In genomic region chr15:23642413-23643044, GRCh38 we compare ENCODE assay signal across 9 cellular contexts. TPM values are rescaled to one million over a fixed set of nuclear protein-coding genes. Genes with fewer than 3 reads are reported as not detected.
DNase-seq lines count a peak whose midpoint lies in the region; ATAC-seq and TF ChIP-seq lines count a peak whose summit lies in the region.
"Had no signal": no experiment of that assay in that cellular context is flagged by ENCODE, and none has a peak within 500 bp of the region (broad histone marks: within the 10 kb centered on the region; RNA-seq: fewer than 3 reads in every experiment).

No MANE protein-coding gene starts in this region.

- H3K4me1 Mint-ChIP-seq in Caco-2 (ENCODE audit: low read depth, unreplicated experiment) (no peaks in the 10 kb centered on the region), nephron (peaks cover 18% of the 10 kb centered on the region)
- H3K4me1 Mint-ChIP-seq in activated CD4-positive, alpha-beta memory T cell treated with anti-CD3 and anti-CD28 coated beads, Interleukin-2, amount 10 ng/mL, durations not matched to agents 7 days and 5 days: no peaks in the 10 kb centered on the region

- no peak overlapping the region for H3K4me3 Mint-ChIP-seq in Caco-2 (ENCODE audit: unreplicated experiment)
- H3K4me3 Mint-ChIP-seq in activated CD4-positive, alpha-beta memory T cell treated with anti-CD3 and anti-CD28 coated beads, Interleukin-2, amount 10 ng/mL, durations not matched to agents 7 days and 5 days: no peak overlapping the region
- peak overlapping the region in 2 of 3 experiments; percentile 12 to 24 for H3K4me3 Mint-ChIP-seq in nephron

- H3K9me3 ChIP-seq in Caco-2 (no peaks in the 10 kb centered on the region), HEK293 (ENCODE audit: control insufficient read depth, insufficient read depth, low read depth, low read length) (no peaks in the 10 kb centered on the region)

- H3K27ac Mint-ChIP-seq in Caco-2 (ENCODE audit: unreplicated experiment): no peak overlapping the region
- H3K27ac Mint-ChIP-seq in activated CD4-positive, alpha-beta memory T cell treated with anti-CD3 and anti-CD28 coated beads, Interleukin-2, amount 10 ng/mL, durations not matched to agents 7 days and 5 days: no peak overlapping the region
- H3K27ac Mint-ChIP-seq in nephron: no peak overlapping the region

- CTCF ChIA-PET in Caco-2 (lab: Charles Lee) (interaction anchor here (0.7 to 1.2 kb wide), 3 partner anchors 13 to 217 kb away, joined by 3 to 7 read pairs (median 4); no protein-coding TSS in a partner anchor), HEK293 (lab: Yijun Ruan, JAX) (interaction anchor here (0.7 to 1.3 kb wide), 4 partner anchors 13 to 609 kb away, joined by 3 to 4 read pairs (median 4); no protein-coding TSS in a partner anchor)
- CTCF ChIA-PET in activated CD4-positive, alpha-beta memory T cell treated with anti-CD3 and anti-CD28 coated beads, Interleukin-2, amount 10 ng/mL, durations not matched to agents 7 days and 5 days (lab: Charles Lee): interaction anchor here (0.9 kb wide), 1 partner anchor 10 kb away, joined by 3 read pairs; no protein-coding TSS in a partner anchor

- H3K27me3 Mint-ChIP-seq in Caco-2 (ENCODE audit: insufficient read depth, unreplicated experiment) (peaks cover 2% of the 10 kb centered on the region), nephron (ENCODE audit: low read depth) (no peaks in the 10 kb centered on the region)
- H3K27me3 Mint-ChIP-seq in activated CD4-positive, alpha-beta memory T cell treated with anti-CD3 and anti-CD28 coated beads, Interleukin-2, amount 10 ng/mL, durations not matched to agents 7 days and 5 days: no peaks in the 10 kb centered on the region

- H3K36me3 Mint-ChIP-seq in Caco-2 (ENCODE audit: insufficient read depth, unreplicated experiment) (no peaks in the 10 kb centered on the region), nephron (ENCODE audit: low read depth) (no peaks in the 10 kb centered on the region)
- no peaks in the 10 kb centered on the region for H3K36me3 Mint-ChIP-seq in activated CD4-positive, alpha-beta memory T cell treated with anti-CD3 and anti-CD28 coated beads, Interleukin-2, amount 10 ng/mL, durations not matched to agents 7 days and 5 days (ENCODE audit: low read depth)

- no peak for TF ChIP-seq POLR2A in GM18505 (IDR thresholded peaks at IDR 0.05; ENCODE audit: borderline replicate concordance, extremely low read depth, insufficient read depth, insufficient read length)

- H3K9me3 Mint-ChIP-seq in Caco-2 (ENCODE audit: unreplicated experiment) (no peaks in the 10 kb centered on the region), nephron (peaks cover 5% of the 10 kb centered on the region)
- no peaks in the 10 kb centered on the region for H3K9me3 Mint-ChIP-seq in activated CD4-positive, alpha-beta memory T cell treated with anti-CD3 and anti-CD28 coated beads, Interleukin-2, amount 10 ng/mL, durations not matched to agents 7 days and 5 days

- ATAC-seq in HG02870 (IDR thresholded peaks at IDR 0.05; ENCODE audit: unreplicated experiment): no peak
- no peak for ATAC-seq in GM18505 (IDR thresholded peaks at IDR 0.05; ENCODE audit: unreplicated experiment)

- POLR2A ChIA-PET in Caco-2 (lab: Charles Lee) (no interaction called here), HEK293 (lab: Yijun Ruan, JAX) (no interaction called here)
- POLR2A ChIA-PET in activated CD4-positive, alpha-beta memory T cell treated with anti-CD3 and anti-CD28 coated beads, Interleukin-2, amount 10 ng/mL, durations not matched to agents 7 days and 5 days (lab: Charles Lee): no interaction called here

- no peak overlapping the region for H3K27ac ChIP-seq in HEK293 (ENCODE audit: extremely low read depth, low read depth, low read length)
- H3K27ac ChIP-seq: SK-N-MC had no signal

- TF ChIP-seq CTCF in Caco-2 (IDR thresholded peaks at IDR 0.05; ENCODE audit: insufficient read depth in 1 of 2, low read depth in 1 of 2, low read length in 1 of 2, severe bottlenecking in 1 of 2, unreplicated experiment in 1 of 2) (peak; percentile 76 to 91), HEK293 (tag by site-specific recombination; IDR thresholded peaks at IDR 0.05) (peak; percentile 42; the same call in 1 of the 2 replicates), nephron (IDR thresholded peaks at IDR 0.05; ENCODE audit: unreplicated experiment in 3 of 3) (peak; percentile 73 to 77 (median 76))

- H3K36me3 ChIP-seq in Caco-2 (ENCODE audit: control insufficient read depth, insufficient read depth, low read length): no peaks in the 10 kb centered on the region
- H3K36me3 ChIP-seq in HEK293 (ENCODE audit: control insufficient read depth in 2 of 2, insufficient read depth in 1 of 2, low read length in 2 of 2): no peaks in the 10 kb centered on the region

- BruUV-seq in Caco-2 (replicated peaks; lab: Mats Ljungman, UMichigan): no TSS peak

- no peak overlapping the region for H3K4me3 ChIP-seq in Caco-2 (ENCODE audit: low read depth, low read length)
- H3K4me3 ChIP-seq in HEK293 (ENCODE audit: low read depth, low read length): no peak overlapping the region
- H3K4me3 ChIP-seq: SK-N-MC had no signal

- intact Hi-C loops in Caco-2 (cut with micrococcal nuclease; ENCODE audit: unreplicated experiment): loop anchor here (1.0 kb wide), 4 partner anchors 118 to 236 kb away; no protein-coding TSS in a partner anchor

- H3K4me1 ChIP-seq in Caco-2: no peaks in the 10 kb centered on the region
- H3K4me1 ChIP-seq in HEK293 (ENCODE audit: control insufficient read depth, insufficient read depth, low read length): no peaks in the 10 kb centered on the region

- H3K27me3 ChIP-seq in Caco-2 (replicated peaks; ENCODE audit: control insufficient read depth, insufficient read depth, low read length): no peaks in the 10 kb centered on the region

- DNase-seq in Caco-2: peak; percentile 71 to 75
- DNase-seq in NCI-H2227 (lab: John Stamatoyannopoulos, UW; ENCODE audit: unreplicated experiment): peak; percentile 82
- DNase-seq in activated CD4-positive, alpha-beta memory T cell treated with anti-CD3 and anti-CD28 coated beads, Interleukin-2, amount 10 ng/mL, durations not matched to agents 7 days and 5 days: peak; percentile 37
- DNase-seq in fibroblast of peridontal ligament (ENCODE audit: extremely low read depth): peak; percentile 2

TF ChIP-seq in HEK293, 187 proteins besides CTCF, POLR2A, EP300 and RAD21:
- TF ChIP-seq ZNF2 (tag by site-specific recombination; IDR thresholded peaks at IDR 0.05): no peak
- no peak for TF ChIP-seq ZFP3 (tag by site-specific recombination; IDR thresholded peaks at IDR 0.05; ENCODE audit: low read depth)
- no peak for TF ChIP-seq ZSCAN18 (tag by site-specific recombination; IDR thresholded peaks at IDR 0.05)
- TF ChIP-seq ZNF654 (tag by site-specific recombination; IDR thresholded peaks at IDR 0.05; ENCODE audit: low read depth): peak; percentile 92
- TF ChIP-seq ZNF623 (tag by site-specific recombination; IDR thresholded peaks at IDR 0.05): no peak
- TF ChIP-seq ZNF354C (tag by site-specific recombination; IDR thresholded peaks at IDR 0.05; ENCODE audit: borderline replicate concordance, low read depth): no peak
- TF ChIP-seq ZNF48 (tag by site-specific recombination; IDR thresholded peaks at IDR 0.05): no peak

RNA-seq across cellular contexts. Expression of gene MAGEL2, which starts 5.1 kb away (rescaled TPM):
- not detected in 2 replicates for total RNA-seq in Caco-2 (2022)
- not detected for total RNA-seq in activated CD4-positive, alpha-beta memory T cell treated with anti-CD3 and anti-CD28 coated beads, Interleukin-2, amount 10 ng/mL, durations not matched to agents 7 days and 5 days

RNA-seq across cellular contexts. Expression of gene NDN, which starts 44.6 kb away (rescaled TPM):
- total RNA-seq in Caco-2 (2022): not detected in 2 replicates
- total RNA-seq in activated CD4-positive, alpha-beta memory T cell treated with anti-CD3 and anti-CD28 coated beads, Interleukin-2, amount 10 ng/mL, durations not matched to agents 7 days and 5 days: 1 to 10 TPM; 1.7 to 2.8 TPM

Comparison
In these comparisons a context has a peak if more than half of its experiments do, and no peak if none do; other contexts are left out.
1. DNase-seq: peak in every context shown above with its lines; median percentile 82 in NCI-H2227; 73 in Caco-2; 37 in activated CD4-positive, alpha-beta memory T cell treated with anti-CD3 and anti-CD28 coated beads, Interleukin-2, amount 10 ng/mL, durations not matched to agents 7 days and 5 days; 2 in fibroblast of peridontal ligament.
2. H3K4me3 Mint-ChIP-seq: peak in nephron (2 of 3); none in Caco-2 (single experiment) and activated CD4-positive, alpha-beta memory T cell treated with anti-CD3 and anti-CD28 coated beads, Interleukin-2, amount 10 ng/mL, durations not matched to agents 7 days and 5 days (single experiment).
3. Peak in every context shown above with its lines, with median percentiles within 50 percentile points of each other: CTCF ChIP-seq.